25 cellular contexts compared by ENCODE assay signal in the genomic region with DNA sequence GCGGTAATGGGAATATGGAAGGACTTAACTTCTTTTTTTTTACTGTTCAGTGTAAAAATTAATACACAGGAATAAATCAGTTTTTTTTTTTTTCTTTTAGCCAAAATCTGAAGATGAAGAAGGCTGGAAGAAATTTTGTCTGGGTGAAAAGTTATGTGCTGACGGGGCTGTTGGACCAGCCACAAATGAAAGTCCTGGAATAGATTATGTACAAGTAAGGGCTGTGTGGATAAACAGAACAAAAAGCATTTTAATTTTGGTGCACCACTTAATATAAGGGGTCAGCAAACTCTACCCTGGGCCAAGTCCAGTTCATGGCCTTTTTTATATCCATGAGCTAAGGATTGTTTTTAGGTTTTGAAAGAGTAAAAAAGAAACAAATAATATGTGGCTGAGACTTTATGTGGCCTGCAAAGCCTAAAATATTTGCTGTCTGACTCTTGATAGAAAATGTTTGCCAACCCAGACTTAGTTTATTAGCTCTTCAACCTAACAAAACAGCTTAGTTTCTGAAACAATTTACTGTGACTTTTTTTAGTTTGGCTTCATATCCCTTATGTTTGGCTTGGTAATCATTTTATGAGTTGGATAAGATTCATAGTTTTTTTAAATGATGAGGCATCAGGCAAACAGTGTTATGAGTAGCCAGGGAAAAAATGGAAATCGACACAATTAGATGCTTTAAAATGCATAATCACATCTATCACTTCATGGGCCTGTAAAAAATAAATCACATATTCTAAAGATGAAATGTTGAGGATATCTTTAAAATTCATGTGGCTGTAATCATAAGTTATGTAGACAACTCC.
"Had no signal": no experiment of that assay in that cellular context is flagged by ENCODE, and none has a peak within 500 bp of the region (broad histone marks: within the 10 kb centered on the region; RNA-seq: fewer than 3 reads in every experiment).

No MANE protein-coding gene starts in this region.

- H3K27me3 ChIP-seq: cardiac muscle cell, foreskin keratinocyte, neutrophil, pancreas, right lobe of liver had no signal

- H3K9me3 ChIP-seq: neutrophil, pancreas, right lobe of liver, thoracic aorta had no signal

- H3K27me3 Mint-ChIP-seq: activated naive CD8-positive, alpha-beta T cell treated with anti-CD3 and anti-CD28 coated beads for 36 hours; dendritic cell treated with granulocyte-macrophage colony-stimulating factor and Interleukin-4, amounts not matched to agents 40 ng/mL and 50 ng/mL, for 4 days; natural killer cell treated with Interleukin-12 subunit alpha and Interleukin-12 subunit beta and Interleukin-15 and Interleukin-18, amount 100 ng/mL, for 72 hours; stimulated activated naive B cell treated with anti-CD40 and anti-IgM and Interleukin-4, amounts not matched to agents 10 μg/mL and 1 μg/mL and 100 μg/mL, for 72 hours; type B pancreatic cell had no signal

- H3K27ac ChIP-seq: cardiac muscle cell, foreskin keratinocyte, neutrophil, pancreas, right lobe of liver had no signal

- H3K4me3 Mint-ChIP-seq: activated naive CD8-positive, alpha-beta T cell treated with anti-CD3 and anti-CD28 coated beads for 36 hours; activated T-cell treated with anti-CD3 and anti-CD28 coated beads, Interleukin-2, amount 50 U/mL, for 4 hours; dendritic cell treated with granulocyte-macrophage colony-stimulating factor and Interleukin-4, amounts not matched to agents 40 ng/mL and 50 ng/mL, for 4 days; natural killer cell treated with Interleukin-12 subunit alpha and Interleukin-12 subunit beta and Interleukin-15 and Interleukin-18, amount 100 ng/mL, for 72 hours; stimulated activated naive B cell treated with anti-CD40 and anti-IgM and Interleukin-4, amounts not matched to agents 10 μg/mL and 1 μg/mL and 100 μg/mL, for 72 hours; T-helper 1 cell treated with Interleukin-12 subunit alpha and Interleukin-12 subunit beta and Interleukin-4 antibody, amounts not matched to agents 30 μg/mL and 1 μg/mL, for 36 hours; type B pancreatic cell; WTC11 had no signal

- H3K27ac Mint-ChIP-seq: activated naive CD8-positive, alpha-beta T cell treated with anti-CD3 and anti-CD28 coated beads for 36 hours; dendritic cell treated with granulocyte-macrophage colony-stimulating factor and Interleukin-4, amounts not matched to agents 40 ng/mL and 50 ng/mL, for 4 days; natural killer cell treated with Interleukin-12 subunit alpha and Interleukin-12 subunit beta and Interleukin-15 and Interleukin-18, amount 100 ng/mL, for 72 hours; T-helper 1 cell treated with Interleukin-12 subunit alpha and Interleukin-12 subunit beta and Interleukin-4 antibody, amounts not matched to agents 30 μg/mL and 1 μg/mL, for 36 hours; type B pancreatic cell; WTC11 had no signal

- H3K4me2 ChIP-seq: smooth muscle cell had no signal

- H3K9me3 Mint-ChIP-seq: activated naive CD8-positive, alpha-beta T cell treated with anti-CD3 and anti-CD28 coated beads for 36 hours; activated T-cell treated with anti-CD3 and anti-CD28 coated beads, Interleukin-2, amount 50 U/mL, for 4 hours; dendritic cell treated with granulocyte-macrophage colony-stimulating factor and Interleukin-4, amounts not matched to agents 40 ng/mL and 50 ng/mL, for 4 days; natural killer cell treated with Interleukin-12 subunit alpha and Interleukin-12 subunit beta and Interleukin-15 and Interleukin-18, amount 100 ng/mL, for 72 hours; stimulated activated naive B cell treated with anti-CD40 and anti-IgM and Interleukin-4, amounts not matched to agents 10 μg/mL and 1 μg/mL and 100 μg/mL, for 72 hours; T-helper 1 cell treated with Interleukin-12 subunit alpha and Interleukin-12 subunit beta and Interleukin-4 antibody, amounts not matched to agents 30 μg/mL and 1 μg/mL, for 36 hours; type B pancreatic cell; WTC11 had no signal

- DNase-seq: activated CD4-positive, alpha-beta T cell treated with anti-CD3 and anti-CD28 coated beads, Interleukin-2, amount 50 U/mL, for 4 hours; activated CD8-positive, alpha-beta memory T cell treated with anti-CD3 and anti-CD28 coated beads for 24 hours; activated CD8-positive, alpha-beta memory T cell treated with anti-CD3 and anti-CD28 coated beads, Interleukin-2, amount 50 U/mL, for 4 hours; activated naive CD4-positive, alpha-beta T cell treated with Interleukin-2 at 50 U/mL for 16 hours; activated naive CD8-positive, alpha-beta T cell treated with anti-CD3 and anti-CD28 coated beads for 36 hours; activated T-cell treated with anti-CD3 and anti-CD28 coated beads, Interleukin-2, amount 50 U/mL, for 4 hours; amniotic stem cell; effector CD4-positive, alpha-beta T cell; foreskin keratinocyte; kidney; pancreas; right lobe of liver; stimulated activated CD4-positive, alpha-beta T cell treated with anti-CD3 and anti-CD28 coated beads, Interleukin-15, amount 100 ng/mL, for 24 hours; stimulated activated CD8-positive, alpha-beta memory T cell treated with anti-CD3 and anti-CD28 coated beads, Interleukin-4, amount 100 ng/mL, for 48 hours; stimulated activated naive B cell treated with anti-CD40 and anti-IgM and Interleukin-4, amounts not matched to agents 10 μg/mL and 1 μg/mL and 100 μg/mL, for 72 hours; T1000 had no signal

- H3K4me1 ChIP-seq: foreskin keratinocyte, pancreas, right lobe of liver had no signal

- H3K4me3 ChIP-seq: cardiac muscle cell, pancreas, right lobe of liver, smooth muscle cell, thoracic aorta had no signal

- ATAC-seq: activated T-cell treated with anti-CD3 and anti-CD28 coated beads, Interleukin-2, amount 50 U/mL, for 4 hours; foreskin keratinocyte; natural killer cell treated with Interleukin-12 subunit alpha and Interleukin-12 subunit beta and Interleukin-15 and Interleukin-18, amount 100 ng/mL, for 72 hours; pancreas; right lobe of liver; stimulated activated naive B cell treated with anti-CD40 and anti-IgM and Interleukin-4, amounts not matched to agents 10 μg/mL and 1 μg/mL and 100 μg/mL, for 72 hours; WTC11 had no signal

- H3K4me1 Mint-ChIP-seq: stimulated activated naive B cell treated with anti-CD40 and anti-IgM and Interleukin-4, amounts not matched to agents 10 μg/mL and 1 μg/mL and 100 μg/mL, for 72 hours; WTC11 had no signal
